Comparison of ENCODE assay signal across 8 cellular contexts in genomic region chr6:28211840-28212509, GRCh38. TPM values are rescaled to one million over a fixed set of nuclear protein-coding genes. Genes with fewer than 3 reads are reported as not detected.
DNase-seq lines count a peak whose midpoint lies in the region; ATAC-seq and TF ChIP-seq lines count a peak whose summit lies in the region.

No MANE protein-coding gene starts in this region.

- no peak for TF ChIP-seq CTCF in mesothelial cell of epicardium (IDR thresholded peaks at IDR 0.05; ENCODE audit: unreplicated experiment)
- TF ChIP-seq CTCF in GM10266 (IDR thresholded peaks at IDR 0.05; ENCODE audit: control insufficient read depth, insufficient read depth, low read depth, missing control alignments) = no peak

- H3K4me1 Mint-ChIP-seq in activated naive CD8-positive, alpha-beta T cell treated with anti-CD3 and anti-CD28 coated beads for 36 hours = peaks cover 28% of the 10 kb centered on the region
- H3K4me1 Mint-ChIP-seq in mesothelial cell of epicardium = peaks cover 19% of the 10 kb centered on the region

- peak; percentile 34 for ATAC-seq in GM18502 (IDR thresholded peaks at IDR 0.05; ENCODE audit: poor library complexity, unreplicated experiment)
- peak; percentile 24 for ATAC-seq in HG03066 (IDR thresholded peaks at IDR 0.05; ENCODE audit: low read depth, unreplicated experiment)
- ATAC-seq in GM19324 (IDR thresholded peaks at IDR 0.05; ENCODE audit: low FRiP score, unreplicated experiment) = no peak

- H3K36me3 Mint-ChIP-seq in activated naive CD8-positive, alpha-beta T cell treated with anti-CD3 and anti-CD28 coated beads for 36 hours = peaks cover 1% of the 10 kb centered on the region
- H3K36me3 Mint-ChIP-seq in mesothelial cell of epicardium = no peaks in the 10 kb centered on the region

- H3K27ac Mint-ChIP-seq in activated naive CD8-positive, alpha-beta T cell treated with anti-CD3 and anti-CD28 coated beads for 36 hours = peak overlapping the region; percentile 7
- H3K27ac Mint-ChIP-seq in mesothelial cell of epicardium = peak overlapping the region; percentile 26

- DNase-seq in activated naive CD8-positive, alpha-beta T cell treated with anti-CD3 and anti-CD28 coated beads for 36 hours = peak; percentile 34
- DNase-seq in mesothelial cell of epicardium (ENCODE audit: low spot score in 2 of 2, unreplicated experiment in 2 of 2) = no peak
- no peak for DNase-seq in GM10266 (ENCODE audit: extremely low spot score)
- no peak for DNase-seq in NCI-H510A (lab: John Stamatoyannopoulos, UW)
- no peak for DNase-seq in ureter (ENCODE audit: low spot score)

- peak overlapping the region; percentile 74 for H3K4me3 Mint-ChIP-seq in activated naive CD8-positive, alpha-beta T cell treated with anti-CD3 and anti-CD28 coated beads for 36 hours
- H3K4me3 Mint-ChIP-seq in mesothelial cell of epicardium = peak overlapping the region; percentile 64

- H3K9me3 Mint-ChIP-seq in activated naive CD8-positive, alpha-beta T cell treated with anti-CD3 and anti-CD28 coated beads for 36 hours = peaks cover 1% of the 10 kb centered on the region
- no peaks in the 10 kb centered on the region for H3K9me3 Mint-ChIP-seq in mesothelial cell of epicardium

- peaks cover 95% of the 10 kb centered on the region for H3K27me3 Mint-ChIP-seq in activated naive CD8-positive, alpha-beta T cell treated with anti-CD3 and anti-CD28 coated beads for 36 hours
- peaks cover 94% of the 10 kb centered on the region for H3K27me3 Mint-ChIP-seq in mesothelial cell of epicardium (ENCODE audit: low read depth)

RNA-seq across cellular contexts. Expression of gene ZSCAN9, which starts 13.1 kb away (rescaled TPM):
- 1 to 10 TPM; 4.3 to 5.2 TPM for total RNA-seq in activated naive CD8-positive, alpha-beta T cell treated with anti-CD3 and anti-CD28 coated beads for 36 hours
- total RNA-seq in mesothelial cell of epicardium = 25.5 to 29.6 TPM (median 27.9 TPM) in 3 replicates
- total RNA-seq in ureter = 22.4 TPM

RNA-seq across cellular contexts. Expression of gene ZKSCAN4, which starts 40.1 kb away (rescaled TPM):
- total RNA-seq in activated naive CD8-positive, alpha-beta T cell treated with anti-CD3 and anti-CD28 coated beads for 36 hours = 1 to 10 TPM; 4.5 to 5.0 TPM
- total RNA-seq in mesothelial cell of epicardium (5.8 to 6.8 TPM (median 6.8 TPM) in 3 replicates), ureter (6.2 TPM)

RNA-seq across cellular contexts. Expression of gene NKAPL, which starts 47.1 kb away (rescaled TPM):
- total RNA-seq in activated naive CD8-positive, alpha-beta T cell treated with anti-CD3 and anti-CD28 coated beads for 36 hours = under 1 TPM; 0.46 to 0.64 TPM
- total RNA-seq in mesothelial cell of epicardium = not detected in 3 replicates
- 1.4 TPM for total RNA-seq in ureter

RNA-seq across cellular contexts. Expression of gene ZSCAN26, which starts 55.0 kb away (rescaled TPM):
- 1 to 10 TPM; 5.2 to 5.8 TPM for total RNA-seq in activated naive CD8-positive, alpha-beta T cell treated with anti-CD3 and anti-CD28 coated beads for 36 hours
- total RNA-seq in mesothelial cell of epicardium (26.6 to 29.2 TPM (median 26.9 TPM) in 3 replicates), ureter (16.9 TPM)
